In genomic region chr11:114059278-114059983, GRCh38 we compare ENCODE assay signal across 8 cellular contexts. TPM values are rescaled to one million over a fixed set of nuclear protein-coding genes. Genes with fewer than 3 reads are reported as not detected.
DNase-seq lines count a peak whose midpoint lies in the region; ATAC-seq and TF ChIP-seq lines count a peak whose summit lies in the region.

A gene with protein sequence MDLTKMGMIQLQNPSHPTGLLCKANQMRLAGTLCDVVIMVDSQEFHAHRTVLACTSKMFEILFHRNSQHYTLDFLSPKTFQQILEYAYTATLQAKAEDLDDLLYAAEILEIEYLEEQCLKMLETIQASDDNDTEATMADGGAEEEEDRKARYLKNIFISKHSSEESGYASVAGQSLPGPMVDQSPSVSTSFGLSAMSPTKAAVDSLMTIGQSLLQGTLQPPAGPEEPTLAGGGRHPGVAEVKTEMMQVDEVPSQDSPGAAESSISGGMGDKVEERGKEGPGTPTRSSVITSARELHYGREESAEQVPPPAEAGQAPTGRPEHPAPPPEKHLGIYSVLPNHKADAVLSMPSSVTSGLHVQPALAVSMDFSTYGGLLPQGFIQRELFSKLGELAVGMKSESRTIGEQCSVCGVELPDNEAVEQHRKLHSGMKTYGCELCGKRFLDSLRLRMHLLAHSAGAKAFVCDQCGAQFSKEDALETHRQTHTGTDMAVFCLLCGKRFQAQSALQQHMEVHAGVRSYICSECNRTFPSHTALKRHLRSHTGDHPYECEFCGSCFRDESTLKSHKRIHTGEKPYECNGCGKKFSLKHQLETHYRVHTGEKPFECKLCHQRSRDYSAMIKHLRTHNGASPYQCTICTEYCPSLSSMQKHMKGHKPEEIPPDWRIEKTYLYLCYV (plus strand): TSS chr11:114059711. CDS start chr11:114063301, 3,590 bp downstream.

- intact Hi-C loops in mucosa of descending colon (cut with DNase I, micrococcal nuclease) = no loop called here

- H3K36me3 ChIP-seq in mucosa of descending colon (ENCODE audit: low read depth) = no peaks in the 10 kb centered on the region

- peaks cover 16% of the 10 kb centered on the region for H3K4me1 ChIP-seq in mucosa of descending colon (ENCODE audit: low read depth)

- peak; percentile 47 to 53 for ATAC-seq in activated T-cell treated with anti-CD3 and anti-CD28 coated beads, Interleukin-2, amount 50 U/mL, for 4 hours
- ATAC-seq in mucosa of descending colon = peak; percentile 73
- ATAC-seq in GM21528 (IDR thresholded peaks at IDR 0.05; ENCODE audit: low FRiP score, unreplicated experiment) = no peak

- no peaks in the 10 kb centered on the region for H3K9me3 ChIP-seq in mucosa of descending colon

- peaks cover 3% of the 10 kb centered on the region for H3K4me1 Mint-ChIP-seq in activated T-cell treated with anti-CD3 and anti-CD28 coated beads, Interleukin-2, amount 50 U/mL, for 4 hours (ENCODE audit: low read depth)
- peaks cover 5% of the 10 kb centered on the region for H3K4me1 Mint-ChIP-seq in stimulated activated naive CD8-positive, alpha-beta T cell treated with anti-CD3 and anti-CD28 coated beads, Interleukin-15, Interleukin-2, amounts not matched to agents 100 ng/mL and 50 ng/mL, for 24 hours (ENCODE audit: low read depth)

- peaks cover 21% of the 10 kb centered on the region for H3K27me3 Mint-ChIP-seq in activated T-cell treated with anti-CD3 and anti-CD28 coated beads, Interleukin-2, amount 50 U/mL, for 4 hours (ENCODE audit: low read depth)
- H3K27me3 Mint-ChIP-seq in stimulated activated naive CD8-positive, alpha-beta T cell treated with anti-CD3 and anti-CD28 coated beads, Interleukin-15, Interleukin-2, amounts not matched to agents 100 ng/mL and 50 ng/mL, for 24 hours = peaks cover 35% of the 10 kb centered on the region

- no peak within 1 kb of the TSS for H3K27ac Mint-ChIP-seq in stimulated activated naive CD8-positive, alpha-beta T cell treated with anti-CD3 and anti-CD28 coated beads, Interleukin-15, Interleukin-2, amounts not matched to agents 100 ng/mL and 50 ng/mL, for 24 hours

- no peaks in the 10 kb centered on the region for H3K9me3 Mint-ChIP-seq in activated T-cell treated with anti-CD3 and anti-CD28 coated beads, Interleukin-2, amount 50 U/mL, for 4 hours
- no peaks in the 10 kb centered on the region for H3K9me3 Mint-ChIP-seq in stimulated activated naive CD8-positive, alpha-beta T cell treated with anti-CD3 and anti-CD28 coated beads, Interleukin-15, Interleukin-2, amounts not matched to agents 100 ng/mL and 50 ng/mL, for 24 hours

- DNase-seq in DMS79 treated with DMSO at 0.1 percent for 48 hours (lab: John Stamatoyannopoulos, UW) (peak; percentile 80), NCI-H524 (lab: John Stamatoyannopoulos, UW) (peak; percentile 14 to 69), epithelial cell of proximal tubule (ENCODE audit: low read depth) (no peak), mucosa of descending colon (peak; percentile 74 to 91 (median 88)), A172 (ENCODE audit: low spot score) (no peak)
- DNase-seq in activated T-cell treated with anti-CD3 and anti-CD28 coated beads, Interleukin-2, amount 50 U/mL, for 4 hours = peak; percentile 38

- TF ChIP-seq CTCF in epithelial cell of proximal tubule (conservative IDR thresholded peaks at IDR 0.05; ENCODE audit: low read depth, low read length) (peak; percentile 45), mucosa of descending colon (IDR thresholded peaks at IDR 0.05) (no peak)

- peak within 1 kb of the TSS; percentile 85 for H3K4me3 Mint-ChIP-seq in activated T-cell treated with anti-CD3 and anti-CD28 coated beads, Interleukin-2, amount 50 U/mL, for 4 hours
- peak within 1 kb of the TSS; percentile 86 for H3K4me3 Mint-ChIP-seq in stimulated activated naive CD8-positive, alpha-beta T cell treated with anti-CD3 and anti-CD28 coated beads, Interleukin-15, Interleukin-2, amounts not matched to agents 100 ng/mL and 50 ng/mL, for 24 hours

- H3K36me3 Mint-ChIP-seq in activated T-cell treated with anti-CD3 and anti-CD28 coated beads, Interleukin-2, amount 50 U/mL, for 4 hours (ENCODE audit: insufficient read depth) = no peaks in the 10 kb centered on the region
- H3K36me3 Mint-ChIP-seq in stimulated activated naive CD8-positive, alpha-beta T cell treated with anti-CD3 and anti-CD28 coated beads, Interleukin-15, Interleukin-2, amounts not matched to agents 100 ng/mL and 50 ng/mL, for 24 hours (ENCODE audit: low read depth) = no peaks in the 10 kb centered on the region

- H3K4me3 ChIP-seq in epithelial cell of proximal tubule (ENCODE audit: low read depth, low read length) = peak within 1 kb of the TSS; percentile 91
- peak within 1 kb of the TSS; percentile 55 for H3K4me3 ChIP-seq in mucosa of descending colon

RNA-seq across cellular contexts. Expression of the gene that starts here (rescaled TPM):
- total RNA-seq in activated T-cell treated with anti-CD3 and anti-CD28 coated beads, Interleukin-2, amount 50 U/mL, for 4 hours = 1 to 10 TPM; 3.4 to 4.4 (median 4.1) TPM
- total RNA-seq in epithelial cell of proximal tubule (0.17 TPM in 1 of 2 replicates, not detected in the other), mucosa of descending colon (10 to 100 TPM in 2 of 3 donors, 1 to 10 TPM in 1; 4.9 to 82.1 (median 48.8) TPM)
- not detected in 2 replicates for total RNA-seq in A172 (2014; rRNA removed; shearing (Covaris generic))

Comparison
In these comparisons a context has a peak if more than half of its experiments do, and no peak if none do; other contexts are left out.
1. DNase-seq: peak in DMS79 treated with DMSO at 0.1 percent for 48 hours (single experiment), NCI-H524 (2 of 2), activated T-cell treated with anti-CD3 and anti-CD28 coated beads, Interleukin-2, amount 50 U/mL, for 4 hours (single experiment) and mucosa of descending colon (3 of 3); none in epithelial cell of proximal tubule (single experiment) and A172 (single experiment).